ENCODE assay signal across 1 cellular context in genomic region chr7:6027806-6028365, GRCh38.
TF ChIP-seq lines count a peak whose summit lies in the region.

No MANE protein-coding gene starts in this region.

TF ChIP-seq in K562, 482 proteins besides CTCF, POLR2A, EP300 and RAD21:
- TF ChIP-seq CEBPB (tag; IDR thresholded peaks at IDR 0.05) = peak; percentile 35; the same call in 1 of the 2 replicates
- TF ChIP-seq ZFP1 (CRISPR knock-in tag; IDR thresholded peaks at IDR 0.05) = no peak
- TF ChIP-seq ZNF354B (CRISPR knock-in tag; IDR thresholded peaks at IDR 0.05) = no peak
- TF ChIP-seq TCF15 (CRISPR knock-in tag; IDR thresholded peaks at IDR 0.05) = no peak
- TF ChIP-seq BRF1 (IDR thresholded peaks at IDR 0.05; ENCODE audit: borderline replicate concordance, extremely low read depth, insufficient read length) = no peak
- TF ChIP-seq STAG1 (CRISPR knock-in tag; IDR thresholded peaks at IDR 0.05; ENCODE audit: borderline replicate concordance) = no peak
- no peak for TF ChIP-seq ZNF76 (CRISPR knock-in tag; IDR thresholded peaks at IDR 0.05; ENCODE audit: borderline replicate concordance)
- TF ChIP-seq ZEB2 (IDR thresholded peaks at IDR 0.05) = no peak
- no peak for TF ChIP-seq VEZF1 (CRISPR knock-in tag; IDR thresholded peaks at IDR 0.05)
- no peak for TF ChIP-seq KLF10 (CRISPR knock-in tag; IDR thresholded peaks at IDR 0.05)
- no peak for TF ChIP-seq TAF9B (IDR thresholded peaks at IDR 0.05; ENCODE audit: partially characterized antibody)
- TF ChIP-seq GABPA (tag; conservative IDR thresholded peaks at IDR 0.05; ENCODE audit: low read depth) = no peak
- TF ChIP-seq MAZ (CRISPR knock-in tag; conservative IDR thresholded peaks at IDR 0.05 in 1 of 2, IDR thresholded peaks at IDR 0.05 in 1 of 2) = no peak
- TF ChIP-seq ZBTB26 (CRISPR knock-in tag; IDR thresholded peaks at IDR 0.05) = no peak
- TF ChIP-seq CBX8 (IDR thresholded peaks at IDR 0.05; ENCODE audit: borderline replicate concordance, extremely low read depth, low read depth, low read length, poor library complexity, severe bottlenecking) = no peak
- no peak for TF ChIP-seq RBFOX2 (IDR thresholded peaks at IDR 0.05; ENCODE audit: low read depth, low read length)
- no peak for TF ChIP-seq MBD2 (IDR thresholded peaks at IDR 0.05; ENCODE audit: borderline replicate concordance, low read depth)
- peak; percentile 93 for TF ChIP-seq ZNF121 (CRISPR knock-in tag; conservative IDR thresholded peaks at IDR 0.05)
- no peak for TF ChIP-seq GTF2A2 (tag; IDR thresholded peaks at IDR 0.05)
- TF ChIP-seq RHOXF2B (CRISPR knock-in tag; conservative IDR thresholded peaks at IDR 0.05) = no peak
- TF ChIP-seq PRMT5 (CRISPR knock-in tag; IDR thresholded peaks at IDR 0.05) = no peak
- TF ChIP-seq TFAM (CRISPR knock-in tag; conservative IDR thresholded peaks at IDR 0.05) = no peak
- TF ChIP-seq KAT7 (CRISPR knock-in tag; IDR thresholded peaks at IDR 0.05; ENCODE audit: borderline replicate concordance) = no peak
- no peak for TF ChIP-seq ZNF436 (CRISPR knock-in tag; IDR thresholded peaks at IDR 0.05)
- TF ChIP-seq CHAMP1 (IDR thresholded peaks at IDR 0.05) = no peak
- no peak for TF ChIP-seq FOXP4 (CRISPR knock-in tag; IDR thresholded peaks at IDR 0.05; ENCODE audit: borderline replicate concordance)
- no peak for TF ChIP-seq ZNF133 (CRISPR knock-in tag; IDR thresholded peaks at IDR 0.05)
- TF ChIP-seq BRD4 (IDR thresholded peaks at IDR 0.05) = no peak
- no peak for TF ChIP-seq KLF13 (tag; IDR thresholded peaks at IDR 0.05; ENCODE audit: borderline replicate concordance, low read depth)
- no peak for TF ChIP-seq MEF2D (tag; conservative IDR thresholded peaks at IDR 0.05; ENCODE audit: low read depth)
- no peak for TF ChIP-seq ARID4B (CRISPR knock-in tag; IDR thresholded peaks at IDR 0.05)
- TF ChIP-seq RBM25 (IDR thresholded peaks at IDR 0.05; ENCODE audit: low read depth, low read length, severe bottlenecking) = peak; percentile 60
- TF ChIP-seq JUN (IDR thresholded peaks at IDR 0.05; ENCODE audit: borderline replicate concordance, low read depth, low read length) = no peak
- no peak for TF ChIP-seq JUN (CRISPR knock-in tag; IDR thresholded peaks at IDR 0.05; ENCODE audit: borderline replicate concordance)
- TF ChIP-seq MYBL2 (IDR thresholded peaks at IDR 0.05; ENCODE audit: low read depth) = no peak
- TF ChIP-seq MYBL2 (CRISPR knock-in tag; IDR thresholded peaks at IDR 0.05; ENCODE audit: borderline replicate concordance) = no peak
- TF ChIP-seq ZNF655 (CRISPR knock-in tag; IDR thresholded peaks at IDR 0.05) = no peak
- no peak for TF ChIP-seq NR2F6 (CRISPR knock-in tag; IDR thresholded peaks at IDR 0.05)
- peak; percentile 13; the same call in 1 of the 2 replicates for TF ChIP-seq CXXC5 (CRISPR knock-in tag; IDR thresholded peaks at IDR 0.05)
- TF ChIP-seq CEBPG (CRISPR knock-in tag; IDR thresholded peaks at IDR 0.05) = peak; percentile 45; the same call in 1 of the 2 replicates
- TF ChIP-seq CEBPG (tag; conservative IDR thresholded peaks at IDR 0.05 in 1 of 2, IDR thresholded peaks at IDR 0.05 in 1 of 2) = no peak
- TF ChIP-seq ETS1 (conservative IDR thresholded peaks at IDR 0.05; ENCODE audit: control insufficient read depth, low read depth, low read length) = no peak
- no peak for TF ChIP-seq MCM3 (IDR thresholded peaks at IDR 0.05)
- TF ChIP-seq ZNF766 (CRISPR knock-in tag; conservative IDR thresholded peaks at IDR 0.05) = peak; percentile 96
- TF ChIP-seq ZSCAN29 (IDR thresholded peaks at IDR 0.05) = no peak
TF ChIP-seq in K562: peak in this region for 6.
